In the genomic region with DNA sequence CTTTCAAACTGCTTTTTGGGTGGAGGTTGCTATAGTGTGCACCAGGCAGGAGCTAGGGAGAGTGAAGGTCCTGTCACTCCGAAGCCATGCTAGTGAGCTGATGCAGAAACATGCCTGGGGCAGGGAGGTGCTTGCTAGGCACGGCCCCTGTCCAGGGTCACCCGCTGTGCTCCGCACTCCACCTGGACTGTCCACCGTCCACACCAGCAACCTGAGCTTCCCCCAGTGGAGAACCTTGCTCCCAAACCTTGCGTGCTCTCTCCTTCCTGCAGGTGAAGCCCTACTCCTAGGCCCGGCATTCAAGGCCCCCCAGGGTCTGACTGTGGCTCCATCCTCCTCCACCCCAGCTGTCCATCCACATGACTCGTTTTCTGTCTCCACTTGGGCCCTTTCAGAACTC, we compare ENCODE assay signal across 24 cellular contexts. TPM values are rescaled to one million over a fixed set of nuclear protein-coding genes. Genes with fewer than 3 reads are reported as not detected.
"Had no signal": no experiment of that assay in that cellular context is flagged by ENCODE, and none has a peak within 500 bp of the region (broad histone marks: within the 10 kb centered on the region; RNA-seq: fewer than 3 reads in every experiment).

No MANE protein-coding gene starts in this region.

- H3K4me3 Mint-ChIP-seq: effector memory CD8-positive, alpha-beta T cell; endodermal cell; mesothelial cell of epicardium had no signal

- H3K27ac Mint-ChIP-seq: effector memory CD8-positive, alpha-beta T cell; endodermal cell; mesothelial cell of epicardium had no signal

- H3K4me1 ChIP-seq: esophagus muscularis mucosa, gastrocnemius medialis, heart right ventricle, left lung, lower lobe of right lung had no signal

- DNase-seq: effector CD8-positive, alpha-beta T cell; effector memory CD8-positive, alpha-beta T cell; endodermal cell; erythroblast; foreskin fibroblast; foreskin melanocyte; gastrocnemius medialis; glutamatergic neuron; head of caudate nucleus; heart right ventricle; hippocampal formation; left cardiac atrium; left ventricle myocardium superior; lower lobe of right lung; mesenchymal stem cell had no signal

- H3K4me3 ChIP-seq: coronary artery, esophagus muscularis mucosa, gastrocnemius medialis, heart right ventricle, left lung, lower lobe of right lung had no signal

- H3K9me3 ChIP-seq: gastrocnemius medialis had no signal

- H3K36me3 Mint-ChIP-seq: mesothelial cell of epicardium had no signal

- H3K27ac ChIP-seq: coronary artery, epithelial cell of prostate, esophagus muscularis mucosa, gastrocnemius medialis, heart right ventricle, left lung, lower lobe of right lung had no signal

- H3K27me3 ChIP-seq: esophagus muscularis mucosa, gastrocnemius medialis, heart right ventricle, left lung had no signal

- H3K4me1 Mint-ChIP-seq: mesothelial cell of epicardium had no signal

- H3K36me3 ChIP-seq: esophagus muscularis mucosa, gastrocnemius medialis, heart right ventricle, left lung, lower lobe of right lung had no signal

- ATAC-seq: effector memory CD8-positive, alpha-beta T cell; gastrocnemius medialis; heart right ventricle; left cardiac atrium; left lung; left ventricle myocardium superior had no signal

RNA-seq across cellular contexts. Expression of gene SLC15A1, which starts 12.3 kb away (rescaled TPM):
- total RNA-seq: dermis microvascular lymphatic vessel endothelial cell, esophagus muscularis mucosa, gastrocnemius medialis, glomerular endothelial cell, heart right ventricle, left cardiac atrium, left lung, left ventricle myocardium superior, lower lobe of right lung, lung microvascular endothelial cell, mononuclear cell had no signal
